In the genomic region with DNA sequence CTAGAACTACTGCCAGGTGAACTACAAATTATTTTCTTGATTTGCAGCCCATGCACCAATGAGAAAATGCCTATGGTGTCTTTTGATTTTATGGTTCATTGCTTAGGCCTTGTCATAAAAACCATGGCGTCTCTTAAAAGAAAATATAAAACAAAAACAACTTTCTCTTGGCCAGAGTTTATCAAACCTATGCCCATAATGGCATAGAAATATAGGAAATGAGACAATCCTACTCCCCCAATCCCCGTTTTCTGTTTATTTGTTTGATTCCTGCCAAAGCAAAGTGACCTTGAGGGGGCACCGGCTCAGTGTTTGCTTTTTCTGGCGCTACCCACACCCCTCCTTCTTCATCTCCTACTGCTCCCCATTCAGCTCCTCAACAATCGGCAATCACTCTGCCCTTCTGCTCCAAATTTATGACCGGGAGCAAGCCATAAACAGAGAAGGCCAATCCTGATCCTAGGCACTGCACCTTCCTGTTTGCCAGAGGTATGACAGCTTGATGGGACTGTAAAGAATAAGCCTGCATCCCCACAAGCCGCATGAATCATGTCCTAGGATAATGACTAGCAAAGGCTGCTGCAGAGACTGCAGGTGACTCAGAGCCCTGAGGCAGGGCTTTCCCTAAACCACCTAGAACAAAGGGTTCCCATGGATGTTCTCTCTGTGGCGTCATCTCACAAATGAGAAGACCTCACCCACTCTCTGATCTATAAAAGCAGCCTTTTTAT, we compare ENCODE assay signal across 9 cellular contexts.
DNase-seq lines count a peak whose midpoint lies in the region; ATAC-seq and TF ChIP-seq lines count a peak whose summit lies in the region.
"Had no signal": no experiment of that assay in that cellular context is flagged by ENCODE, and none has a peak within 500 bp of the region (broad histone marks: within the 10 kb centered on the region; RNA-seq: fewer than 3 reads in every experiment).

No MANE protein-coding gene starts in this region.

- in situ Hi-C loops in Caki2 (cut with HindIII; ENCODE audit: low pct_unique_long_range_greater_than_20kb, low sequenced_read_pairs) = no loop called here

- no peak for TF ChIP-seq CTCF in esophagus squamous epithelium (IDR thresholded peaks at IDR 0.05)

- no peak for ATAC-seq in stimulated activated naive CD8-positive, alpha-beta T cell treated with anti-CD3 and anti-CD28 coated beads, Interleukin-15, amount 100 ng/mL, for 72 hours
- ATAC-seq in HG03378 (IDR thresholded peaks at IDR 0.05; ENCODE audit: unreplicated experiment) = no peak
- ATAC-seq: natural killer cell had no signal

- no peaks in the 10 kb centered on the region for H3K4me1 Mint-ChIP-seq in stimulated activated naive CD8-positive, alpha-beta T cell treated with anti-CD3 and anti-CD28 coated beads, Interleukin-15, amount 100 ng/mL, for 72 hours
- H3K4me1 Mint-ChIP-seq: natural killer cell had no signal

- peaks cover 0 to 8% (median 0%) of the 10 kb centered on the region in 3 donors for H3K4me1 ChIP-seq in esophagus squamous epithelium

- peaks cover 0 to 44% (median 0%) of the 10 kb centered on the region in 4 donors for H3K27me3 ChIP-seq in esophagus squamous epithelium

- no peaks in the 10 kb centered on the region for H3K36me3 ChIP-seq in esophagus squamous epithelium

- H3K9me3 ChIP-seq in esophagus squamous epithelium = peaks cover 0 to 6% (median 0%) of the 10 kb centered on the region in 3 donors

- H3K4me3 Mint-ChIP-seq in stimulated activated naive CD8-positive, alpha-beta T cell treated with anti-CD3 and anti-CD28 coated beads, Interleukin-15, amount 100 ng/mL, for 72 hours = no peak overlapping the region
- H3K4me3 Mint-ChIP-seq: natural killer cell had no signal

- H3K9me3 Mint-ChIP-seq in stimulated activated naive CD8-positive, alpha-beta T cell treated with anti-CD3 and anti-CD28 coated beads, Interleukin-15, amount 100 ng/mL, for 72 hours = peaks cover 4 to 6% of the 10 kb centered on the region in 2 donors

- H3K27ac Mint-ChIP-seq in stimulated activated naive CD8-positive, alpha-beta T cell treated with anti-CD3 and anti-CD28 coated beads, Interleukin-15, amount 100 ng/mL, for 72 hours = no peak overlapping the region
- H3K27ac Mint-ChIP-seq: natural killer cell had no signal

- H3K4me3 ChIP-seq in esophagus squamous epithelium = no peak overlapping the region

- H3K27me3 Mint-ChIP-seq in stimulated activated naive CD8-positive, alpha-beta T cell treated with anti-CD3 and anti-CD28 coated beads, Interleukin-15, amount 100 ng/mL, for 72 hours = no peaks in the 10 kb centered on the region

- DNase-seq in Caki2 (ENCODE audit: low read depth) (peak; percentile 46), NCI-H146 treated with DMSO at 0.1 percent for 48 hours (lab: John Stamatoyannopoulos, UW; ENCODE audit: unreplicated experiment) (peak; percentile 67), myocyte (ENCODE audit: low read depth) (peak; percentile 51), activated gamma-delta T cell (lab: John Stamatoyannopoulos, UW) (no peak), esophagus squamous epithelium (lab: John Stamatoyannopoulos, UW) (no peak)
- no peak for DNase-seq in stimulated activated naive CD8-positive, alpha-beta T cell treated with anti-CD3 and anti-CD28 coated beads, Interleukin-15, amount 100 ng/mL, for 72 hours
- DNase-seq: natural killer cell had no signal

- TF ChIP-seq POLR2A in esophagus squamous epithelium (IDR thresholded peaks at IDR 0.05) = no peak

- intact Hi-C loops in esophagus squamous epithelium (cut with DNase I) = no loop called here

- H3K27ac ChIP-seq in cingulate gyrus (ENCODE audit: low read depth, low read length) (peak overlapping the region; percentile 44), esophagus squamous epithelium (no peak overlapping the region)

- 20 to 30% methylated on average over 7 to 8 of the region's 8 CpGs for WGBS in esophagus squamous epithelium, 2 donors

Comparison
In these comparisons a context has a peak if more than half of its experiments do, and no peak if none do; other contexts are left out.
1. DNase-seq: peak in Caki2 (single experiment), NCI-H146 treated with DMSO at 0.1 percent for 48 hours (single experiment) and myocyte (single experiment); none in stimulated activated naive CD8-positive, alpha-beta T cell treated with anti-CD3 and anti-CD28 coated beads, Interleukin-15, amount 100 ng/mL, for 72 hours (0 of 2), activated gamma-delta T cell (single experiment) and esophagus squamous epithelium (single experiment).